In the genomic region with DNA sequence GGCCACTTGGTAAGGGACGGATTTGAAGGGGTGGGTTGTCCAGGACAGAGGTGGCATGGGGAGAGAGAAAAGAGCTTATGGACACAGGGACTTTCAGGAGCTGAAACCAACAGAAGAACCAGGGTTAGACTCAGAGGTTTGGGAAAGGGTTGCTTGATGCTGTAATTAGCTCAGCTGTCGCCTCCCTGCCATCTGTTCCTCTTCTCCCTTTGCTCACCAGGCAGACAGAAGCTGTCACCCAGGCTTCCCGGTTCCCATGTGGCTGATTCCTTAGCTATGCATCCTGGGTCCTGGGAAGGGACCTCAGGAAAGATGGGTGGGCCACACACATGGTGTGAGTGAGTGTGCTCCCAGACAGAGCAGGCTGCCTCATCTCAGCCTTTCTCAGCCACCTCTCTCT, we compare ENCODE assay signal across 11 cellular contexts. TPM values are rescaled to one million over a fixed set of nuclear protein-coding genes. Genes with fewer than 3 reads are reported as not detected.
A peak's percentile ranks its signal among the peaks of the same experiment; 100 is the strongest.
DNase-seq lines count a peak whose midpoint lies in the region; TF ChIP-seq lines count a peak whose summit lies in the region.
"Had no signal": no experiment of that assay in that cellular context is flagged by ENCODE, and none has a peak within 500 bp of the region (broad histone marks: within the 10 kb centered on the region; RNA-seq: fewer than 3 reads in every experiment).

No MANE protein-coding gene starts in this region.

- H3K4me1 ChIP-seq in hepatocyte (ENCODE audit: insufficient read depth) (peaks cover 16% of the 10 kb centered on the region), stomach (peaks cover 19 to 67% (median 43%) of the 10 kb centered on the region in 4 donors)

- intact Hi-C loops in stomach (cut with DNase I; ENCODE audit: low total_unique reads): no loop called here

- H3K27ac ChIP-seq in angular gyrus (ENCODE audit: low read depth, low read length): peak overlapping the region; percentile 46
- H3K27ac ChIP-seq in hepatocyte: peak overlapping the region; percentile 55
- H3K27ac ChIP-seq in stomach: peak overlapping the region in 4 of 5 donors; percentile 25 to 56 (median 40)
- H3K27ac ChIP-seq: ovary had no signal

- H3K36me3 ChIP-seq in hepatocyte (replicated peaks; ENCODE audit: insufficient read depth, low read depth) (no peaks in the 10 kb centered on the region), stomach (peaks cover 13 to 46% (median 39%) of the 10 kb centered on the region in 4 donors)
- H3K36me3 ChIP-seq: ovary had no signal

- H4K20me1 ChIP-seq in hepatocyte (ENCODE audit: insufficient read depth, poor library complexity, severe bottlenecking): peaks cover 61% of the 10 kb centered on the region

- WGBS in hepatocyte (ENCODE audit: low lambda C conversion rate, missing lambda C conversion rate): 78% methylated on average over 3 of the region's 3 CpGs
- WGBS in stomach, 5 donors: 49 to 68% (median 60%) methylated on average over 3 of the region's 3 CpGs

- H3K4me3 ChIP-seq in LNCaP clone FGC (ENCODE audit: low read depth, low read length): peak overlapping the region; percentile 2; the same call in 1 of the 2 replicates
- no peak overlapping the region for H3K4me3 ChIP-seq in hepatocyte
- no peak overlapping the region for H3K4me3 ChIP-seq in stomach
- H3K4me3 ChIP-seq: ovary had no signal

- peaks cover 84% of the 10 kb centered on the region for H3K79me2 ChIP-seq in hepatocyte

- no peaks in the 10 kb centered on the region for H3K9me2 ChIP-seq in hepatocyte (replicated peaks; ENCODE audit: insufficient read depth)

- no peak for TF ChIP-seq POLR2A in stomach (IDR thresholded peaks at IDR 0.05)

- H3K4me2 ChIP-seq in hepatocyte: peak overlapping the region; percentile 65

- no peak overlapping the region for H2AFZ ChIP-seq in hepatocyte

- H3K27me3 ChIP-seq in hepatocyte: no peaks in the 10 kb centered on the region
- no peaks in the 10 kb centered on the region for H3K27me3 ChIP-seq in stomach
- H3K27me3 ChIP-seq: ovary had no signal

- TF ChIP-seq EP300 in stomach (IDR thresholded peaks at IDR 0.05): no peak

- no peaks in the 10 kb centered on the region for H3K9me3 ChIP-seq in hepatocyte (ENCODE audit: low read depth)
- no peaks in the 10 kb centered on the region for H3K9me3 ChIP-seq in stomach
- H3K9me3 ChIP-seq: ovary had no signal

- no peak for DNase-seq in LNCaP clone FGC (ENCODE audit: low read depth)
- no peak for DNase-seq in hepatocyte (ENCODE audit: low spot score)
- DNase-seq in stomach: no peak
- DNase-seq in SIG-M5 (lab: John Stamatoyannopoulos, UW): no peak
- DNase-seq in NCI-H345 (lab: John Stamatoyannopoulos, UW): no peak
- DNase-seq in NCI-H146 (lab: John Stamatoyannopoulos, UW): no peak
- DNase-seq: activated T-cell treated with anti-CD3 and anti-CD28 coated beads for 4 hours; H7; NK-92 treated with Interleukin-12 subunit alpha and Interleukin-12 subunit beta, amount 100 ng/mL, for 24 hours; ovary had no signal

- TF ChIP-seq CTCF in LNCaP clone FGC (IDR thresholded peaks at IDR 0.05; ENCODE audit: control insufficient read depth, extremely low read depth, insufficient read depth) (no peak), hepatocyte (IDR thresholded peaks at IDR 0.05; ENCODE audit: poor library complexity) (no peak), stomach (IDR thresholded peaks at IDR 0.05) (no peak)

RNA-seq across cellular contexts. Expression of a gene that starts 14.0 kb away (rescaled TPM):
- 7.4 and 11.9 TPM in 2 replicates for total RNA-seq in hepatocyte
- 20.5 and 22.8 TPM in 2 replicates for polyA plus RNA-seq in hepatocyte
- 100 to 1,000 TPM in 2 of 5 donors, 10 to 100 TPM in 3; 26.3 to 120 (median 53.4) TPM for total RNA-seq in stomach
- polyA plus RNA-seq in stomach: 10 to 100 TPM in 1 of 3 donors, 1 to 10 TPM in 2; 8.6 to 24.0 (median 9.1) TPM
